11 cellular contexts compared by ENCODE assay signal in genomic region chr15:36951747-36952247, GRCh38.
DNase-seq lines count a peak whose midpoint lies in the region; ATAC-seq, FAIRE-seq and TF ChIP-seq lines count a peak whose summit lies in the region.
"Had no signal": no experiment of that assay in that cellular context is flagged by ENCODE, and none has a peak within 500 bp of the region (broad histone marks: within the 10 kb centered on the region; RNA-seq: fewer than 3 reads in every experiment).

No MANE protein-coding gene starts in this region.

- peak; percentile 15 for DNase-seq in NCI-H748 (lab: John Stamatoyannopoulos, UW; ENCODE audit: unreplicated experiment)
- no peak for DNase-seq in NCI-H748 treated with DMSO at 0.1 percent for 48 hours (lab: John Stamatoyannopoulos, UW)
- DNase-seq in RKO (ENCODE audit: low spot score) = peak; percentile 96
- DNase-seq in foreskin keratinocyte = peak; percentile 44 to 79
- DNase-seq in urothelium cell line (ENCODE audit: low spot score) = peak; percentile 2
- no peak for DNase-seq in hepatic stellate cell (ENCODE audit: low spot score)
- DNase-seq in hepatocyte (ENCODE audit: low spot score) = no peak
- no peak for DNase-seq in ecto neural progenitor cell (ENCODE audit: low spot score)
- DNase-seq: NCI-H1694, T-helper 17 cell had no signal

- FAIRE-seq in urothelium cell line (lab: Jason Lieb, UNC) = no peak

- H3K4me3 ChIP-seq in hepatocyte = no peak overlapping the region
- H3K4me3 ChIP-seq: tibial nerve had no signal

- H3K4me1 ChIP-seq in foreskin keratinocyte = no peaks in the 10 kb centered on the region
- no peaks in the 10 kb centered on the region for H3K4me1 ChIP-seq in hepatocyte (ENCODE audit: insufficient read depth)
- H3K4me1 ChIP-seq: tibial nerve had no signal

- H3K79me2 ChIP-seq in hepatocyte = peaks cover 2% of the 10 kb centered on the region

- ATAC-seq in foreskin keratinocyte = peak; percentile 80
- ATAC-seq: T-helper 17 cell had no signal

- H3K36me3 ChIP-seq in hepatocyte (replicated peaks; ENCODE audit: insufficient read depth, low read depth) = no peaks in the 10 kb centered on the region
- H3K36me3 ChIP-seq: tibial nerve had no signal

- no peaks in the 10 kb centered on the region for H3K9me2 ChIP-seq in hepatocyte (replicated peaks; ENCODE audit: insufficient read depth)

- no peak overlapping the region for H3K4me2 ChIP-seq in hepatocyte

- no peaks in the 10 kb centered on the region for H3K9me3 ChIP-seq in hepatocyte (ENCODE audit: low read depth)
- H3K9me3 ChIP-seq: tibial nerve had no signal

- WGBS in hepatocyte (ENCODE audit: low lambda C conversion rate, missing lambda C conversion rate) = 48% methylated on average over 6 of the region's 6 CpGs

- H3K27ac ChIP-seq in foreskin keratinocyte = no peak overlapping the region
- no peak overlapping the region for H3K27ac ChIP-seq in hepatocyte
- H3K27ac ChIP-seq: tibial nerve had no signal

- TF ChIP-seq CTCF in foreskin keratinocyte (conservative IDR thresholded peaks at IDR 0.05) = no peak
- no peak for TF ChIP-seq CTCF in hepatocyte (IDR thresholded peaks at IDR 0.05; ENCODE audit: poor library complexity)

- no peak overlapping the region for H2AFZ ChIP-seq in hepatocyte

- H3K27me3 ChIP-seq in foreskin keratinocyte = no peaks in the 10 kb centered on the region
- peaks cover 4% of the 10 kb centered on the region for H3K27me3 ChIP-seq in hepatocyte
- H3K27me3 ChIP-seq: tibial nerve had no signal

- no peaks in the 10 kb centered on the region for H4K20me1 ChIP-seq in hepatocyte (ENCODE audit: insufficient read depth, poor library complexity, severe bottlenecking)

Comparison
In these comparisons a context has a peak if more than half of its experiments do, and no peak if none do; other contexts are left out.
1. DNase-seq: peak in NCI-H748 (single experiment), RKO (single experiment), foreskin keratinocyte (2 of 2) and urothelium cell line (single experiment); none in NCI-H748 treated with DMSO at 0.1 percent for 48 hours (single experiment), hepatic stellate cell (single experiment), hepatocyte (single experiment) and ecto neural progenitor cell (single experiment).